15 cellular contexts compared by ENCODE assay signal in the genomic region with DNA sequence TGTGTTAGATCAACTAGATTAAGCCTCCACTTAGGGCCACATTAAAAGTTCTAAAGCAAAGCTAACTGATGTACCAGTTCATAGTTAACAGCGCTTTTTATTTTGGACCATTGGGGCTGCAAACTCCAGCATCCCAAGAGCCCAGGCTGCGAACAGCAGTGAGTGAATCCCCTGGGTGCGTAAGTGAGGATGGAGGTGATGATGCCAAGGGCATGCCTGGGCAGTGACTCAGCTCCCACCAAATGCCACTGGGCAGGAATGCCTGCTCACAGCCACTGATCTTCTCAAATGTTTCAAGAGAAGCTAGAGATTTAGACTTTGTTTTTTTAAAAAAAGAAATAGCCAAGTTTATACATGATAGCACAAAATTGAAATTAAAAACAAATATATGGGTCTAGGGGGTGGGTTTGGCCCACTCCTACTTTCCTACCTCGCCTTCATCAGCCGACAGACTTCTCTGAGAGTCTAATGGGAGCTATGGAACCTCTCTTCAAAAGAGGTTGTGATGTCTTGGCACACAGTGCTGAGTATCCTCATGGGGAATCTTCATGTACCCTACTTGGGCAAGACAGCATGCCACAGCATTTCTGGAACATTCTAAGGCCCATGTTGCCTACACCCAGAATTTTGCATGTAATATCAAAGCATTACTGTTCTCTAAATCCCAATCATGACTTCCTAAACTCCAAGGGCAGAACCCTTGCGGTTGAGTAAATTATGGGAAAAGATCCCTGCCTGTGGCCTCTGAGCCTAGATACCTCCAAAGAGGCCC.
DNase-seq lines count a peak whose midpoint lies in the region; ATAC-seq and TF ChIP-seq lines count a peak whose summit lies in the region.
"Had no signal": no experiment of that assay in that cellular context is flagged by ENCODE, and none has a peak within 500 bp of the region (broad histone marks: within the 10 kb centered on the region; RNA-seq: fewer than 3 reads in every experiment).

No MANE protein-coding gene starts in this region.

- peak overlapping the region; percentile 88 for H3K27ac Mint-ChIP-seq in osteocyte (ENCODE audit: unreplicated experiment)
- H3K27ac Mint-ChIP-seq: T-helper 1 cell treated with Interleukin-12 subunit alpha and Interleukin-12 subunit beta and Interleukin-4 antibody, amounts not matched to agents 30 μg/mL and 1 μg/mL, for 36 hours had no signal

- DNase-seq in NCI-H2171 (lab: John Stamatoyannopoulos, UW) (peak; percentile 11), cerebellum (ENCODE audit: low spot score) (peak; percentile 19), osteocyte (ENCODE audit: extremely low spot score, unreplicated experiment) (no peak), erythroblast (lab: John Stamatoyannopoulos, UW) (no peak), lower leg skin (ENCODE audit: low spot score in 2 of 2) (no peak)
- DNase-seq: body of pancreas; COR-L47; mucosa of descending colon; NCI-H748 treated with DMSO at 0.1 percent for 48 hours; stimulated activated CD4-positive, alpha-beta T cell treated with anti-CD3 and anti-CD28 coated beads, Interleukin-15, amount 100 ng/mL, for 24 hours had no signal

- peaks cover 54% of the 10 kb centered on the region for H3K36me3 Mint-ChIP-seq in osteocyte (ENCODE audit: unreplicated experiment)

- H3K4me2 ChIP-seq in BLaER1 treated with 17β-estradiol and CSF1 and Interleukin-3, amounts not matched to agents 10 nM and 100 nM = peak overlapping the region; percentile 67 to 82 (median 75)

- no peaks in the 10 kb centered on the region for H3K27me3 Mint-ChIP-seq in osteocyte (ENCODE audit: unreplicated experiment)

- H3K4me3 ChIP-seq in BLaER1 treated with 17β-estradiol and CSF1 and Interleukin-3, amounts not matched to agents 10 nM and 100 nM = no peak overlapping the region
- H3K4me3 ChIP-seq in lower leg skin (ENCODE audit: low read depth, poor library complexity, severe bottlenecking) = no peak overlapping the region
- H3K4me3 ChIP-seq: body of pancreas, K562, mucosa of descending colon had no signal

- H3K9me3 ChIP-seq in BLaER1 treated with 17β-estradiol and CSF1 and Interleukin-3, amounts not matched to agents 10 nM and 100 nM (replicated peaks in 1 of 11) = peaks cover 0 to 2% (median 0%) of the 10 kb centered on the region in 11 experiments; a peak in 4 of 22 replicates
- H3K9me3 ChIP-seq: body of pancreas, mucosa of descending colon had no signal

- peaks cover 18 to 100% (median 98%) of the 10 kb centered on the region in 11 experiments for H3K36me3 ChIP-seq in BLaER1 treated with 17β-estradiol and CSF1 and Interleukin-3, amounts not matched to agents 10 nM and 100 nM

- no peaks in the 10 kb centered on the region for H3K9me3 Mint-ChIP-seq in osteocyte (ENCODE audit: unreplicated experiment)
- H3K9me3 Mint-ChIP-seq: T-helper 1 cell treated with Interleukin-12 subunit alpha and Interleukin-12 subunit beta and Interleukin-4 antibody, amounts not matched to agents 30 μg/mL and 1 μg/mL, for 36 hours had no signal

- TF ChIP-seq POLR2A in erythroblast (IDR thresholded peaks at IDR 0.05; ENCODE audit: low read length) = no peak
- no peak for TF ChIP-seq POLR2A in lower leg skin (IDR thresholded peaks at IDR 0.05)

- H3K9ac ChIP-seq in BLaER1 treated with 17β-estradiol and CSF1 and Interleukin-3, amounts not matched to agents 10 nM and 100 nM = peak overlapping the region in 1 of 11 experiments; percentile 48; a peak in 1 of 22 replicates

- H3K27ac ChIP-seq in BLaER1 treated with 17β-estradiol and CSF1 and Interleukin-3, amounts not matched to agents 10 nM and 100 nM = peak overlapping the region in 7 of 11 experiments; percentile 2 to 67 (median 45); a peak in 6 of 22 replicates
- H3K27ac ChIP-seq: body of pancreas had no signal

- ATAC-seq in HG03025 (IDR thresholded peaks at IDR 0.05; ENCODE audit: low FRiP score, unreplicated experiment) (no peak), HG02759 (IDR thresholded peaks at IDR 0.05; ENCODE audit: unreplicated experiment) (no peak)
- ATAC-seq: body of pancreas, K562, mucosa of descending colon had no signal

- intact Hi-C loops in lower leg skin (cut with DNase I; ENCODE audit: low total_unique reads) = no loop called here

- peak overlapping the region; percentile 30 for H3K4me3 Mint-ChIP-seq in osteocyte (ENCODE audit: unreplicated experiment)
- H3K4me3 Mint-ChIP-seq: T-helper 1 cell treated with Interleukin-12 subunit alpha and Interleukin-12 subunit beta and Interleukin-4 antibody, amounts not matched to agents 30 μg/mL and 1 μg/mL, for 36 hours had no signal

- WGBS in lower leg skin, 2 donors = 73 to 78% methylated on average over 6 of the region's 6 CpGs

- H3K27me3 ChIP-seq in BLaER1 treated with 17β-estradiol and CSF1 and Interleukin-3, amounts not matched to agents 10 nM and 100 nM = no peaks in the 10 kb centered on the region

- peaks cover 73% of the 10 kb centered on the region for H3K4me1 Mint-ChIP-seq in osteocyte (ENCODE audit: unreplicated experiment)

- peaks cover 0 to 10% (median 0%) of the 10 kb centered on the region in 11 experiments; a peak in 2 of 22 replicates for H4K20me1 ChIP-seq in BLaER1 treated with 17β-estradiol and CSF1 and Interleukin-3, amounts not matched to agents 10 nM and 100 nM

- no peak for TF ChIP-seq CTCF in osteocyte (IDR thresholded peaks at IDR 0.05)
- TF ChIP-seq CTCF in lower leg skin (IDR thresholded peaks at IDR 0.05) = no peak

- H3K4me1 ChIP-seq in BLaER1 treated with 17β-estradiol and CSF1 and Interleukin-3, amounts not matched to agents 10 nM and 100 nM = peaks cover 26 to 99% (median 79%) of the 10 kb centered on the region in 10 experiments

Comparison
In these comparisons a context has a peak if more than half of its experiments do, and no peak if none do; other contexts are left out.
1. DNase-seq: peak in NCI-H2171 (single experiment) and cerebellum (single experiment); none in osteocyte (single experiment), erythroblast (0 of 2) and lower leg skin (0 of 2).